Comparison of ENCODE assay signal across 2 cellular contexts in genomic region chr15:73442968-73443367, GRCh38.
TF ChIP-seq lines count a peak whose summit lies in the region.

Gene REC114 (plus strand): TSS chr15:73443164. CDS start chr15:73443186, 22 bp downstream.

TF ChIP-seq in GM23338, 12 proteins besides CTCF, POLR2A, EP300 and RAD21 (continued from another document):
- TF ChIP-seq ZNF462 (CRISPR knock-in tag; IDR thresholded peaks at IDR 0.05): no peak
- no peak for TF ChIP-seq STAT1 (IDR thresholded peaks at IDR 0.05; ENCODE audit: unreplicated experiment)
- no peak for TF ChIP-seq REST (IDR thresholded peaks at IDR 0.05; ENCODE audit: unreplicated experiment)
- TF ChIP-seq ZNF114 (CRISPR knock-in tag; IDR thresholded peaks at IDR 0.05): no peak
- TF ChIP-seq EZH2phosphoT487 (IDR thresholded peaks at IDR 0.05; ENCODE audit: unreplicated experiment): no peak

TF ChIP-seq in WTC11, 78 proteins besides CTCF, POLR2A, EP300 and RAD21 (continued from another document):
- TF ChIP-seq PRDM15 (CRISPR knock-in tag; IDR thresholded peaks at IDR 0.05) (no peak), ZNF423 (CRISPR knock-in tag; IDR thresholded peaks at IDR 0.05) (no peak)
